Comparison of ENCODE assay signal across 1 cellular context in genomic region chr16:75952124-75952523, GRCh38.
A peak's percentile ranks its signal among the peaks of the same experiment; 100 is the strongest.
TF ChIP-seq lines count a peak whose summit lies in the region.

No MANE protein-coding gene starts in this region.

TF ChIP-seq in IMR-90, 13 proteins besides CTCF, POLR2A, EP300 and RAD21 (continued from another document):
- TF ChIP-seq NFE2L2 (IDR thresholded peaks at IDR 0.05; ENCODE audit: low read depth, low read length) (no peak), MAZ (IDR thresholded peaks at IDR 0.05; ENCODE audit: borderline replicate concordance, low read depth, low read length) (no peak), MXI1 (IDR thresholded peaks at IDR 0.05; ENCODE audit: borderline replicate concordance, low read depth, low read length) (no peak), CEBPB (IDR thresholded peaks at IDR 0.05; ENCODE audit: low read depth, low read length) (peak; percentile 47; the same call in 1 of the 2 replicates)
TF ChIP-seq in IMR-90: peak in this region for 1.
